Comparison of ENCODE assay signal across 8 cellular contexts in the genomic region with DNA sequence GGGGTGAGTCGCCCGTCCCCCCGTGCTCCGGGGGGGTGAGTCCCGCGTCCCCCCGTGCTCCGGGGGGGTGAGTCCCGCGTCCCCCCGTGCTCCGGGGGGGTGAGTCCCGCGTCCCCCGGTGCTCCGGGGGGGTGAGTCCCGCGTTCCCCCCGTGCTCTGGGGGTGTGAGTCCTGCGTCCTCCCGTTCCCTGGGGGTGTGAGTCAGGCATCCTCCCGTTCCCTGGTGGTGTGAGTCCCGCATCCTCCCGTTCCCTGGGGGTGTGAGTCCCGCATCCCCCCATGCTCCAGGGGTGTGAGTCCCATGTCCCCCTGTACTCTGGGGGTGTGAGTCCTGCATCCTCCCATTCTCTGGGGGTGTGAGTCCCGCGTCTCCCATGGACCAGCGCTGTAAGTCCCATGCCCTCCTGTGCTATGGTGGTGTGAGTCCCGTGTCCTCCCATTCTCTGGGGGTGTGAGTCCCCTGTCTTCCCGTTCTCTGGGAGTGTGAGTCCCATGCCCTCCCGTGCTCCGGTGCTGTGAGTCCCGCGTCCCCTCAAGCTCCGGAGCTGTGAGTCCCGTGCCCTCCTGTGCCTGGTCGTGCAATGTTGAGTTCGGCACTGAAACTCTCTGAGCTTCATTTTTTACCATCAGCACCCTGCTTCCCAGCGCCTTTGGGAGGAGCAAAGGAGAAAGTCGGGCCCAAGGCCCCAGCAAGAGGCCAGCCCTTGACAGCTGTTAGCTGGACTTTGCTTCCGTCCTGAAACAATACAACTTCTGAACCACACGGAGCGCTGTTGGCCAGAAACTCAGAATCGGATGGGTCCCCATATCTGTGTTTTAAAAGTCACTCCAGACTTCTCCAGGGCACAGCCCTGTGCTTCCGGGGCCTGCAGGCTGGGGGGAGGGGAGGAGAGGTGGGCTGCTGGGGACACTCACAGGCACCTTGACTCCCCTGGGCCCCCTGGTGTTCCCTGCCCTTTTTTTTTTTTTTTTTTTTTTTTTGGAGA. TPM values are rescaled to one million over a fixed set of nuclear protein-coding genes. Genes with fewer than 3 reads are reported as not detected.
DNase-seq lines count a peak whose midpoint lies in the region; ATAC-seq and TF ChIP-seq lines count a peak whose summit lies in the region.

No MANE protein-coding gene starts in this region.

- no peak for TF ChIP-seq POLR2A in body of pancreas (IDR thresholded peaks at IDR 0.05)

- ATAC-seq in body of pancreas (peak; percentile 89), upper lobe of right lung (peak; percentile 53), HG03342 (IDR thresholded peaks at IDR 0.05; ENCODE audit: unreplicated experiment) (no peak), HG03196 (IDR thresholded peaks at IDR 0.05; ENCODE audit: unreplicated experiment) (no peak)

- H3K27ac ChIP-seq in body of pancreas (no peak overlapping the region), upper lobe of right lung (no peak overlapping the region)

- H3K36me3 ChIP-seq in body of pancreas (replicated peaks in 1 of 2; ENCODE audit: insufficient read depth in 1 of 2, low read depth in 2 of 2) (no peaks in the 10 kb centered on the region), upper lobe of right lung (no peaks in the 10 kb centered on the region)

- H3K27me3 ChIP-seq in body of pancreas (no peaks in the 10 kb centered on the region), upper lobe of right lung (no peaks in the 10 kb centered on the region)

- 27 to 62% methylated on average over 10 to 22 of the region's 45 CpGs for WGBS in body of pancreas, 2 donors

- intact Hi-C loops in body of pancreas (cut with DNase I) (no loop called here), upper lobe of right lung (cut with DNase I) (no loop called here)

- H3K9me3 ChIP-seq in body of pancreas (no peaks in the 10 kb centered on the region), upper lobe of right lung (no peaks in the 10 kb centered on the region)

- in situ Hi-C loops in ACHN (cut with HindIII; ENCODE audit: low pct_ligation_motif_present, low pct_unique_long_range_greater_than_20kb, low sequenced_read_pairs): no loop called here

- TF ChIP-seq CTCF in GM12865 (IDR thresholded peaks at IDR 0.05; ENCODE audit: insufficient read depth, low read depth, low read length, missing control alignments) (peak; percentile 40), body of pancreas (IDR thresholded peaks at IDR 0.05) (peak; percentile 44 to 86 (median 62)), upper lobe of right lung (IDR thresholded peaks at IDR 0.05) (peak; percentile 47)

- DNase-seq in ACHN (peak; percentile 68), GM12865 (ENCODE audit: low read depth) (peak; percentile 71), NCI-H524 (lab: John Stamatoyannopoulos, UW) (peak; percentile 72 to 88), body of pancreas (peak; percentile 87 to 94 (median 91)), kidney glomerular epithelial cell (lab: John Stamatoyannopoulos, UW) (peak; percentile 33), upper lobe of right lung (no peak)

- H3K4me1 ChIP-seq in body of pancreas: peaks cover 13% of the 10 kb centered on the region
- H3K4me1 ChIP-seq in upper lobe of right lung: peaks cover 3% of the 10 kb centered on the region

- H3K4me3 ChIP-seq in GM12865 (ENCODE audit: low read depth, low read length): no peak overlapping the region
- no peak overlapping the region for H3K4me3 ChIP-seq in body of pancreas
- H3K4me3 ChIP-seq in upper lobe of right lung: no peak overlapping the region

RNA-seq across cellular contexts. Expression of a gene that starts 11.5 kb away (rescaled TPM):
- 10 to 100 TPM; 11.7 to 22.4 TPM for total RNA-seq in body of pancreas
- total RNA-seq in upper lobe of right lung: 44.5 TPM

Comparison
In these comparisons a context has a peak if more than half of its experiments do, and no peak if none do; other contexts are left out.
1. ATAC-seq: peak in body of pancreas (single experiment) and upper lobe of right lung (single experiment); none in HG03342 (single experiment) and HG03196 (single experiment).
2. Peak in every context shown above with its lines, with median percentiles within 50 percentile points of each other: CTCF ChIP-seq.